13 cellular contexts compared by ENCODE assay signal in the genomic region with DNA sequence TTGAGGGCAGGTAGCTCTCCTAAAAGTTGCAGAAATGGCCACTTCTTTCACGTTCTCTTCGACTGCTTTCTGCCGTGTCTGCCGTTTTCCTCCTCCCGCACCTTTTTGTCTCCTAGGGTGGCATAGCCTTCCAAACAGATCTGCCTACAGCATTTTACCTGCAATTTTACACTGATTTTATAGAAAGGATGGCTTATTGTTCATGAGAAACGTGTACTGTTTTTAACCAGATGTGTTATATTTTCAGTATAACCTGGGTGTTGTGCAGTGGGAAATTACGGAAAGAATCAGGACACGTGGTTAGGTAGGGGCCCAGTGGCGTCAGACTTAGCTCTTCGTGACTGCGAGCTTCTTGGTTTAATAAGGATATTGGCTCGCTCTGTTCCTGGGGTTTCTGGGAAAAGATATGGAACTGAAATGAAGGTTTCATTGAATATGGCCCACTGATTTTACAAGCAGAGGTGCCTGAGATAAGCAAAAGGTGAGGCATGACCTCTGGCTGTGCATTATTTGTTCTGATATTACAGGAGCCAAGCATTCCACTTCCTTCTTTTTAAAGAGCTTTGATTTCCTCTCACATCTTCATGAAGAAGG. TPM values are rescaled to one million over a fixed set of nuclear protein-coding genes. Genes with fewer than 3 reads are reported as not detected.
DNase-seq lines count a peak whose midpoint lies in the region; ATAC-seq, FAIRE-seq and TF ChIP-seq lines count a peak whose summit lies in the region.
"Had no signal": no experiment of that assay in that cellular context is flagged by ENCODE, and none has a peak within 500 bp of the region (broad histone marks: within the 10 kb centered on the region; RNA-seq: fewer than 3 reads in every experiment).

No MANE protein-coding gene starts in this region.

- no TSS peak for BruUV-seq in K562 (replicated peaks; lab: Mats Ljungman, UMichigan)

- H3K4me3 Mint-ChIP-seq in stimulated activated naive CD8-positive, alpha-beta T cell treated with anti-CD3 and anti-CD28 coated beads, Interleukin-15, amount 100 ng/mL, for 72 hours: peak overlapping the region; percentile 63 to 81

- TF ChIP-seq POLR2A in K562 (conservative IDR thresholded peaks at IDR 0.05): no peak

- H3K27ac ChIP-seq in K562 (ENCODE audit: extremely low read depth, low read depth, low read length) (no peak overlapping the region), hepatocyte (peak overlapping the region; percentile 96)
- H3K27ac ChIP-seq: pancreas, testis had no signal

- no peak for FAIRE-seq in K562 (lab: Jason Lieb, UNC)
- FAIRE-seq: pancreas had no signal

- H3K9me3 ChIP-seq in K562 (replicated peaks; ENCODE audit: control insufficient read depth, insufficient read depth, low read depth, low read length) (no peaks in the 10 kb centered on the region), hepatocyte (ENCODE audit: low read depth) (no peaks in the 10 kb centered on the region)
- H3K9me3 ChIP-seq: pancreas, testis had no signal

- H3K4me3 ChIP-seq in K562: no peak overlapping the region
- H3K4me3 ChIP-seq in hepatocyte: no peak overlapping the region

- no peak overlapping the region for H3K9ac ChIP-seq in K562 (ENCODE audit: insufficient read depth in 1 of 2, low read depth in 2 of 2, low read length in 2 of 2)

- H3K27me3 Mint-ChIP-seq in stimulated activated naive CD8-positive, alpha-beta T cell treated with anti-CD3 and anti-CD28 coated beads, Interleukin-15, amount 100 ng/mL, for 72 hours: peaks cover 78% of the 10 kb centered on the region

- no peak for TF ChIP-seq RAD21 in K562 (CRISPR knock-in tag; conservative IDR thresholded peaks at IDR 0.05 in 1 of 2, IDR thresholded peaks at IDR 0.05 in 1 of 2)

- no peak for DNase-seq in stimulated activated naive CD8-positive, alpha-beta T cell treated with anti-CD3 and anti-CD28 coated beads, Interleukin-15, amount 100 ng/mL, for 72 hours
- no peak for DNase-seq in stimulated activated naive CD8-positive, alpha-beta T cell treated with anti-CD3 and anti-CD28 coated beads, Interleukin-15, Interleukin-2, amounts not matched to agents 100 U/mL and 50 U/mL, for 24 hours
- DNase-seq in K562 (ENCODE audit: extremely low read depth in 1 of 4, low spot score in 3 of 4): no peak
- peak; percentile 47 for DNase-seq in hepatocyte (ENCODE audit: low spot score)
- no peak for DNase-seq in islet precursor cell
- DNase-seq in DMS 273 treated with DMSO at 0.1 percent for 48 hours (lab: John Stamatoyannopoulos, UW): no peak
- no peak for DNase-seq in Right ventricle myocardium superior
- no peak for DNase-seq in dermis blood vessel endothelial cell
- DNase-seq: activated naive CD4-positive, alpha-beta T cell treated with Interleukin-2 at 50 U/mL for 16 hours; mesendoderm; NCI-H226; testis had no signal

- peaks cover 0 to 10% of the 10 kb centered on the region in 2 experiments; a peak in 2 of 5 replicates for H3K4me1 ChIP-seq in K562 (replicated peaks in 1 of 2; ENCODE audit: control insufficient read depth in 2 of 2, insufficient read depth in 2 of 2, low read length in 2 of 2)
- peaks cover 14% of the 10 kb centered on the region for H3K4me1 ChIP-seq in hepatocyte (ENCODE audit: insufficient read depth)

- no peak overlapping the region for H3K4me2 ChIP-seq in K562 (ENCODE audit: insufficient read depth, low read length)
- peak overlapping the region; percentile 36 for H3K4me2 ChIP-seq in hepatocyte

- H3K9me2 ChIP-seq in hepatocyte (replicated peaks; ENCODE audit: insufficient read depth): no peaks in the 10 kb centered on the region

- no peaks in the 10 kb centered on the region for H4K20me1 ChIP-seq in K562 (replicated peaks; ENCODE audit: control insufficient read depth, insufficient read depth, low read length)
- H4K20me1 ChIP-seq in hepatocyte (ENCODE audit: insufficient read depth, poor library complexity, severe bottlenecking): no peaks in the 10 kb centered on the region

- H3K4me1 Mint-ChIP-seq in stimulated activated naive CD8-positive, alpha-beta T cell treated with anti-CD3 and anti-CD28 coated beads, Interleukin-15, amount 100 ng/mL, for 72 hours: peaks cover 39% of the 10 kb centered on the region

- no peaks in the 10 kb centered on the region for H3K9me1 ChIP-seq in K562 (ENCODE audit: control insufficient read depth, insufficient read depth, low read length)

- in situ Hi-C loops in K562 (cut with MboI): no loop called here

- 8% methylated on average over 12 of the region's 12 CpGs for WGBS in K562 (ENCODE audit: insufficient coverage, low coverage, missing lambda C conversion rate)
- 76% methylated on average over 12 of the region's 12 CpGs for WGBS in hepatocyte (ENCODE audit: low lambda C conversion rate, missing lambda C conversion rate)

- POLR2A ChIA-PET in K562 (lab: Yijun Ruan, JAX): interaction anchor here (0.6 to 0.7 kb wide), 2 partner anchors 44 to 92 kb away, joined by 3 read pairs; a partner anchor contains a TSS

- ATAC-seq in stimulated activated naive CD8-positive, alpha-beta T cell treated with anti-CD3 and anti-CD28 coated beads, Interleukin-15, amount 100 ng/mL, for 72 hours: no peak
- no peak for ATAC-seq in stimulated activated naive CD8-positive, alpha-beta T cell treated with anti-CD3 and anti-CD28 coated beads, Interleukin-15, Interleukin-2, amounts not matched to agents 100 U/mL and 50 U/mL, for 24 hours
- ATAC-seq in K562 (no peak), Right ventricle myocardium superior (ENCODE audit: poor library complexity) (no peak)

- no peak overlapping the region for H2AFZ ChIP-seq in K562 (ENCODE audit: low read depth, low read length)
- H2AFZ ChIP-seq in hepatocyte: no peak overlapping the region

- H3K9me3 Mint-ChIP-seq in stimulated activated naive CD8-positive, alpha-beta T cell treated with anti-CD3 and anti-CD28 coated beads, Interleukin-15, amount 100 ng/mL, for 72 hours: no peaks in the 10 kb centered on the region

- TF ChIP-seq EP300 in K562 (IDR thresholded peaks at IDR 0.05; ENCODE audit: low read length): no peak

- H3K36me3 ChIP-seq in K562 (ENCODE audit: control insufficient read depth, insufficient read depth, low read length) (no peaks in the 10 kb centered on the region), hepatocyte (replicated peaks; ENCODE audit: insufficient read depth, low read depth) (no peaks in the 10 kb centered on the region)
- H3K36me3 ChIP-seq: pancreas had no signal

- TF ChIP-seq CTCF in K562 (IDR thresholded peaks at IDR 0.05 in 2 of 3, conservative IDR thresholded peaks at IDR 0.05 in 1 of 3; ENCODE audit: insufficient read depth in 2 of 3, low read depth in 1 of 3, low read length in 3 of 3): no peak
- no peak for TF ChIP-seq CTCF in hepatocyte (IDR thresholded peaks at IDR 0.05; ENCODE audit: poor library complexity)

- H3K27ac Mint-ChIP-seq in stimulated activated naive CD8-positive, alpha-beta T cell treated with anti-CD3 and anti-CD28 coated beads, Interleukin-15, amount 100 ng/mL, for 72 hours: no peak overlapping the region

- H3K27me3 ChIP-seq in K562 (ENCODE audit: control insufficient read depth in 2 of 2, insufficient read depth in 2 of 2, low read length in 2 of 2) (peaks cover 0 to 10% of the 10 kb centered on the region in 2 experiments; a peak in 4 of 5 replicates), hepatocyte (no peaks in the 10 kb centered on the region)
- H3K27me3 ChIP-seq: pancreas, testis had no signal

- CTCF ChIA-PET in K562 (lab: Yijun Ruan, JAX; ENCODE audit: low intra/inter-chr PET ratio): no interaction called here

- intact Hi-C loops in K562 (cut with micrococcal nuclease): no loop called here
- intact Hi-C loops in Right ventricle myocardium superior (cut with DNase I): no loop called here

- H3K79me2 ChIP-seq in K562 (ENCODE audit: control insufficient read depth, insufficient read depth, low read length) (no peaks in the 10 kb centered on the region), hepatocyte (no peaks in the 10 kb centered on the region)

TF ChIP-seq in K562, 482 proteins besides CTCF, POLR2A, EP300 and RAD21:
- TF ChIP-seq PCBP2 (IDR thresholded peaks at IDR 0.05; ENCODE audit: low read depth, low read length, poor library complexity, severe bottlenecking) (no peak), SPI1 (IDR thresholded peaks at IDR 0.05; ENCODE audit: borderline replicate concordance, low read depth, low read length) (peak; percentile 46; the same call in 1 of the 2 replicates), ZNF274 (IDR thresholded peaks at IDR 0.05; ENCODE audit: borderline replicate concordance, low read depth, low read length) (no peak)
TF ChIP-seq in K562: peak in this region for 1.

RNA-seq across cellular contexts. Expression of a gene that starts 43.7 kb away (rescaled TPM):
- not detected in 2 replicates for total RNA-seq in K562 (2011; cell fraction: chromatin; rRNA removed; ENCODE audit: low replicate concordance)
- not detected in 2 replicates for total RNA-seq in K562 (2011; cell fraction: nucleolus; rRNA removed)
- not detected in 2 replicates for total RNA-seq in K562 (2011; cell fraction: nucleoplasm; rRNA removed)
- not detected in 2 replicates for total RNA-seq in K562 (2014; rRNA removed)
- not detected in 2 replicates for total RNA-seq in K562 (2014; rRNA removed; fragmentation: Illumina TruSeq; extraction: Trizol)
- total RNA-seq in K562 (2015; rRNA removed; fragmentation: Illumina TruSeq; extraction: Trizol): not detected in 2 replicates
- 0.42 and 1.3 TPM in 2 replicates for total RNA-seq in K562 (2021)
- polyA plus RNA-seq in K562 (2011; rRNA removed): not detected in 2 replicates
- not detected in 2 replicates for polyA plus RNA-seq in K562 (2011; cell fraction: cytosol; rRNA removed)
- polyA plus RNA-seq in K562 (2011; cell fraction: nucleus; rRNA removed): not detected in 2 replicates
- 0.25 and 0.89 TPM in 2 replicates for polyA plus RNA-seq in K562 (2012)
- polyA plus RNA-seq in K562 (2014; fragmentation: Illumina TruSeq; extraction: Trizol): 0.18 TPM in 1 of 2 replicates, not detected in the other
- polyA plus RNA-seq in K562 (2014; fragmentation: Nextera tagmentation; extraction: Ambion mirVana): under 1 TPM in 1 of 2 experiments, not detected in 1; 0.35 TPM
- not detected in 2 replicates for polyA plus RNA-seq in K562 (2014; rRNA removed)
- not detected in 2 replicates for polyA minus RNA-seq in K562 (2011; rRNA and poly(A)+ RNA removed)
- not detected in 2 replicates for polyA minus RNA-seq in K562 (2011; cell fraction: cytosol; rRNA and poly(A)+ RNA removed)
- not detected in 2 replicates for polyA minus RNA-seq in K562 (2011; cell fraction: nucleus; rRNA and poly(A)+ RNA removed)
- 3.5 TPM in 1 of 2 replicates, not detected in the other for total RNA-seq in hepatocyte
- polyA plus RNA-seq in hepatocyte: 1.5 and 1.6 TPM in 2 replicates
- not detected for total RNA-seq in Right ventricle myocardium superior
- total RNA-seq in dermis blood vessel endothelial cell: 0.51 and 1.4 TPM in 2 replicates
